8 cellular contexts compared by ENCODE assay signal in genomic region chr4:121370729-121371325, GRCh38. TPM values are rescaled to one million over a fixed set of nuclear protein-coding genes. Genes with fewer than 3 reads are reported as not detected.
DNase-seq lines count a peak whose midpoint lies in the region; TF ChIP-seq lines count a peak whose summit lies in the region.

No MANE protein-coding gene starts in this region.

- no peaks in the 10 kb centered on the region for H3K36me3 ChIP-seq in fibroblast of lung (ENCODE audit: control insufficient read depth, insufficient read depth, low read length)
- no peaks in the 10 kb centered on the region for H3K36me3 ChIP-seq in parathyroid adenoma (ENCODE audit: control insufficient read depth, insufficient read depth, low read length)

- no peaks in the 10 kb centered on the region for H3K4me1 ChIP-seq in fibroblast of lung (ENCODE audit: control insufficient read depth, extremely low read depth, insufficient read depth, low read length)
- H3K4me1 ChIP-seq in parathyroid adenoma: no peaks in the 10 kb centered on the region

- CTCF ChIA-PET in AG04450 (lab: Charles Lee): interaction anchor here (0.6 to 3.3 kb wide), 41 partner anchors 9 to 1207 kb away, joined by 3 to 32 read pairs (median 4); no protein-coding TSS in a partner anchor

- H3K4me3 ChIP-seq in AG04450 (ENCODE audit: low read depth, low read length) (no peak overlapping the region), WI38 (ENCODE audit: low read depth, low read length) (no peak overlapping the region), fibroblast of lung (replicated peaks in 1 of 4; ENCODE audit: control extremely low read depth in 1 of 4, insufficient read depth in 1 of 4, low read depth in 3 of 4, low read length in 4 of 4) (no peak overlapping the region), parathyroid adenoma (ENCODE audit: low read depth, low read length) (no peak overlapping the region)

- H2AFZ ChIP-seq in fibroblast of lung (ENCODE audit: low read length): no peak overlapping the region
- H2AFZ ChIP-seq in parathyroid adenoma: no peak overlapping the region

- POLR2A ChIA-PET in AG04450 (lab: Yijun Ruan, JAX): no interaction called here

- no peaks in the 10 kb centered on the region for H4K20me1 ChIP-seq in fibroblast of lung (ENCODE audit: control insufficient read depth, extremely low read depth, insufficient read depth, low read length)

- H3K27ac ChIP-seq in AG04450 (ENCODE audit: low read depth, low read length) (no peak overlapping the region), fibroblast of lung (ENCODE audit: insufficient read depth, low read length) (no peak overlapping the region), parathyroid adenoma (no peak overlapping the region)

- H3K27me3 ChIP-seq in AG04450 (ENCODE audit: control insufficient read depth, insufficient read depth, low read length) (no peaks in the 10 kb centered on the region), fibroblast of lung (ENCODE audit: control insufficient read depth, insufficient read depth, low read length) (no peaks in the 10 kb centered on the region), parathyroid adenoma (ENCODE audit: control insufficient read depth, insufficient read depth, low read length) (no peaks in the 10 kb centered on the region)

- TF ChIP-seq CTCF in AG04450 (IDR thresholded peaks at IDR 0.05; ENCODE audit: low read depth, low read length): peak; percentile 65
- TF ChIP-seq CTCF in GM12873 (IDR thresholded peaks at IDR 0.05; ENCODE audit: insufficient read depth, low read depth, low read length, missing control alignments): peak; percentile 43
- peak; percentile 37 for TF ChIP-seq CTCF in WI38 (IDR thresholded peaks at IDR 0.05; ENCODE audit: low read depth, low read length)
- TF ChIP-seq CTCF in fibroblast of lung (conservative IDR thresholded peaks at IDR 0.05 in 1 of 2, IDR thresholded peaks at IDR 0.05 in 1 of 2; ENCODE audit: low read depth in 1 of 2, low read length in 2 of 2): peak; percentile 51 to 65
- TF ChIP-seq CTCF in parathyroid adenoma (IDR thresholded peaks at IDR 0.05): peak; percentile 40

- H3K4me2 ChIP-seq in fibroblast of lung (ENCODE audit: extremely low read depth, insufficient read depth, low read length) (no peak overlapping the region), parathyroid adenoma (ENCODE audit: low read length) (no peak overlapping the region)

- H3K79me2 ChIP-seq in fibroblast of lung (ENCODE audit: control insufficient read depth, insufficient read depth, low read length) (no peaks in the 10 kb centered on the region), parathyroid adenoma (no peaks in the 10 kb centered on the region)

- H3K9me3 ChIP-seq in AG04450 (ENCODE audit: control insufficient read depth, insufficient read depth, low read length): no peaks in the 10 kb centered on the region
- H3K9me3 ChIP-seq in fibroblast of lung (ENCODE audit: control insufficient read depth, insufficient read depth, low read depth, low read length): no peaks in the 10 kb centered on the region
- no peaks in the 10 kb centered on the region for H3K9me3 ChIP-seq in parathyroid adenoma (ENCODE audit: control insufficient read depth, low read length)

- H3K9ac ChIP-seq in fibroblast of lung (ENCODE audit: insufficient read depth, low read length) (no peak overlapping the region), parathyroid adenoma (no peak overlapping the region)

- DNase-seq in AG04450 (ENCODE audit: low read depth, low spot score) (peak; percentile 1), Kasumi-1 (lab: John Stamatoyannopoulos, UW) (peak; percentile 59 to 82), fibroblast of lung (ENCODE audit: low read depth in 2 of 2) (peak; percentile 14 to 63), NCI-H226 (no peak), NCI-H2029 (lab: John Stamatoyannopoulos, UW) (no peak)

RNA-seq across cellular contexts. Expression of gene QRFPR, which starts 10.0 kb away (rescaled TPM):
- polyA plus RNA-seq in AG04450 (2011; rRNA removed) (not detected in 2 replicates), fibroblast of lung (not detected in 2 replicates)
- polyA minus RNA-seq in AG04450 (2011; rRNA and poly(A)+ RNA removed): not detected in 2 replicates
- total RNA-seq in fibroblast of lung: not detected in 2 replicates
- polyA plus RNA-seq in fibroblast of lung (2012): not detected in 2 replicates
- not detected in 2 replicates for polyA minus RNA-seq in fibroblast of lung (ENCODE audit: low replicate concordance)

Comparison
In these comparisons a context has a peak if more than half of its experiments do, and no peak if none do; other contexts are left out.
1. DNase-seq: peak in AG04450 (single experiment), Kasumi-1 (2 of 2) and fibroblast of lung (2 of 2); none in NCI-H226 (single experiment) and NCI-H2029 (single experiment).
2. Peak in every context shown above with its lines, with median percentiles within 50 percentile points of each other: CTCF ChIP-seq.